ENCODE assay signal across 11 cellular contexts in genomic region chrX:119734897-119735339, GRCh38. TPM values are rescaled to one million over a fixed set of nuclear protein-coding genes. Genes with fewer than 3 reads are reported as not detected.
DNase-seq lines count a peak whose midpoint lies in the region; ATAC-seq, FAIRE-seq and TF ChIP-seq lines count a peak whose summit lies in the region.
"Had no signal": no experiment of that assay in that cellular context is flagged by ENCODE, and none has a peak within 500 bp of the region (broad histone marks: within the 10 kb centered on the region; RNA-seq: fewer than 3 reads in every experiment).

No MANE protein-coding gene starts in this region.

- no peaks in the 10 kb centered on the region for H3K4me1 ChIP-seq in endothelial cell of umbilical vein (ENCODE audit: control insufficient read depth, extremely low read depth, insufficient read depth, low read length)
- no peaks in the 10 kb centered on the region for H3K4me1 ChIP-seq in parathyroid adenoma
- H3K4me1 ChIP-seq: foreskin keratinocyte had no signal

- no peaks in the 10 kb centered on the region for H3K9me1 ChIP-seq in endothelial cell of umbilical vein (replicated peaks; ENCODE audit: control insufficient read depth, extremely low read depth, insufficient read depth, low read length)

- intact Hi-C loops in endothelial cell of umbilical vein (cut with micrococcal nuclease) = loop anchor here (5.0 kb wide), 1 partner anchor 43 kb away; the partner anchor contains the start of gene SEPTIN6

- H3K9me3 ChIP-seq in endothelial cell of umbilical vein (replicated peaks; ENCODE audit: control insufficient read depth, insufficient read depth, low read length) (no peaks in the 10 kb centered on the region), parathyroid adenoma (ENCODE audit: control insufficient read depth, low read length) (no peaks in the 10 kb centered on the region)

- no peak for ATAC-seq in GM18870 (IDR thresholded peaks at IDR 0.05; ENCODE audit: unreplicated experiment)
- no peak for ATAC-seq in activated CD8-positive, alpha-beta T cell treated with anti-CD3 and anti-CD28 coated beads, Interleukin-2, amount 10 ng/mL, durations not matched to agents 7 days and 5 days
- ATAC-seq: foreskin keratinocyte had no signal

- no peak overlapping the region for H3K27ac ChIP-seq in endothelial cell of umbilical vein (ENCODE audit: insufficient read depth, low read depth, low read length)
- no peak overlapping the region for H3K27ac ChIP-seq in parathyroid adenoma
- H3K27ac ChIP-seq: foreskin keratinocyte had no signal

- no peaks in the 10 kb centered on the region for H3K79me2 ChIP-seq in endothelial cell of umbilical vein (ENCODE audit: control insufficient read depth, insufficient read depth, low read length)
- no peaks in the 10 kb centered on the region for H3K79me2 ChIP-seq in parathyroid adenoma

- H3K9ac ChIP-seq in endothelial cell of umbilical vein (replicated peaks; ENCODE audit: extremely low read depth, insufficient read depth, low read length) (no peak overlapping the region), parathyroid adenoma (no peak overlapping the region)

- H3K4me2 ChIP-seq in endothelial cell of umbilical vein (ENCODE audit: insufficient read depth, low read length) (no peak overlapping the region), parathyroid adenoma (ENCODE audit: low read length) (no peak overlapping the region)

- H2AFZ ChIP-seq in endothelial cell of umbilical vein (ENCODE audit: low read depth, low read length) (no peak overlapping the region), parathyroid adenoma (peak overlapping the region; percentile 7)

- no peaks in the 10 kb centered on the region for H3K9me3 Mint-ChIP-seq in activated CD8-positive, alpha-beta T cell treated with anti-CD3 and anti-CD28 coated beads, Interleukin-2, amount 10 ng/mL, durations not matched to agents 7 days and 5 days (ENCODE audit: insufficient read depth)

- POLR2A ChIA-PET in endothelial cell of umbilical vein (lab: Charles Lee) = no interaction called here
- POLR2A ChIA-PET in activated CD8-positive, alpha-beta T cell treated with anti-CD3 and anti-CD28 coated beads, Interleukin-2, amount 10 ng/mL, durations not matched to agents 7 days and 5 days (lab: Charles Lee) = no interaction called here

- no peaks in the 10 kb centered on the region for H3K36me3 ChIP-seq in endothelial cell of umbilical vein (ENCODE audit: control insufficient read depth in 2 of 2, extremely low read depth in 1 of 2, insufficient read depth in 2 of 2, low read length in 2 of 2)
- no peaks in the 10 kb centered on the region for H3K36me3 ChIP-seq in parathyroid adenoma (ENCODE audit: control insufficient read depth, insufficient read depth, low read length)

- no peak overlapping the region for H3K4me3 ChIP-seq in endothelial cell of umbilical vein (replicated peaks in 1 of 3; ENCODE audit: insufficient read depth in 1 of 3, low read depth in 1 of 3, low read length in 3 of 3)
- H3K4me3 ChIP-seq in parathyroid adenoma (ENCODE audit: low read depth, low read length) = no peak overlapping the region

- no peaks in the 10 kb centered on the region for H3K36me3 Mint-ChIP-seq in activated CD8-positive, alpha-beta T cell treated with anti-CD3 and anti-CD28 coated beads, Interleukin-2, amount 10 ng/mL, durations not matched to agents 7 days and 5 days (ENCODE audit: low read depth)

- H4K20me1 ChIP-seq in endothelial cell of umbilical vein (replicated peaks; ENCODE audit: control insufficient read depth, extremely low read depth, insufficient read depth, low read length) = no peaks in the 10 kb centered on the region

- CTCF ChIA-PET in endothelial cell of umbilical vein (lab: Charles Lee) = interaction anchor here (1.0 to 10.5 kb wide), 2 partner anchors 126 to 252 kb away, joined by 4 to 106 read pairs; no protein-coding TSS in a partner anchor
- CTCF ChIA-PET in activated CD8-positive, alpha-beta T cell treated with anti-CD3 and anti-CD28 coated beads, Interleukin-2, amount 10 ng/mL, durations not matched to agents 7 days and 5 days (lab: Charles Lee) = interaction anchor here (1.2 kb wide), 1 partner anchor 219 kb away, joined by 4 read pairs; no protein-coding TSS in a partner anchor

- DNase-seq in DMS153 treated with DMSO at 0.1 percent for 48 hours (lab: John Stamatoyannopoulos, UW; ENCODE audit: unreplicated experiment) (peak; percentile 37), NCI-H2107 treated with DMSO at 0.1 percent for 48 hours (lab: John Stamatoyannopoulos, UW; ENCODE audit: unreplicated experiment) (peak; percentile 38), endothelial cell of umbilical vein (ENCODE audit: low read depth, low spot score) (peak; percentile 13), HuH-7 (ENCODE audit: low spot score) (no peak)
- no peak for DNase-seq in activated CD4-positive, alpha-beta T cell treated with anti-CD3 and anti-CD28 coated beads for 48 hours
- no peak for DNase-seq in activated CD8-positive, alpha-beta T cell treated with anti-CD3 and anti-CD28 coated beads, Interleukin-2, amount 10 ng/mL, durations not matched to agents 7 days and 5 days
- DNase-seq: foreskin keratinocyte, NCI-H526 had no signal

- no TSS peak for BruUV-seq in endothelial cell of umbilical vein (replicated peaks; lab: Mats Ljungman, UMichigan)

- TF ChIP-seq CTCF in endothelial cell of umbilical vein (IDR thresholded peaks at IDR 0.05; ENCODE audit: extremely low read depth in 1 of 2, insufficient read depth in 1 of 2, low read depth in 1 of 2, low read length in 2 of 2) (no peak), parathyroid adenoma (IDR thresholded peaks at IDR 0.05) (no peak)

- H3K27me3 ChIP-seq in endothelial cell of umbilical vein (ENCODE audit: control insufficient read depth in 2 of 2, insufficient read depth in 2 of 2, low read length in 2 of 2) (no peaks in the 10 kb centered on the region), parathyroid adenoma (ENCODE audit: control insufficient read depth, insufficient read depth, low read length) (no peaks in the 10 kb centered on the region)
- H3K27me3 ChIP-seq: foreskin keratinocyte had no signal

- dilution Hi-C loops in endothelial cell of umbilical vein (cut with MboI; ENCODE audit: extremely low pct_ligation_motif_present, low sequenced_read_pairs) = no loop called here

- no peak overlapping the region for H3K4me3 Mint-ChIP-seq in activated CD8-positive, alpha-beta T cell treated with anti-CD3 and anti-CD28 coated beads, Interleukin-2, amount 10 ng/mL, durations not matched to agents 7 days and 5 days
- H3K4me3 Mint-ChIP-seq: nephron progenitor cell had no signal

- H3K27ac Mint-ChIP-seq in activated CD8-positive, alpha-beta T cell treated with anti-CD3 and anti-CD28 coated beads, Interleukin-2, amount 10 ng/mL, durations not matched to agents 7 days and 5 days = no peak overlapping the region
- H3K27ac Mint-ChIP-seq: nephron progenitor cell had no signal

- no peak for TF ChIP-seq POLR2A in endothelial cell of umbilical vein (IDR thresholded peaks at IDR 0.05; ENCODE audit: low read depth, low read length)

- no peak for FAIRE-seq in endothelial cell of umbilical vein (lab: Jason Lieb, UNC)

- H3K4me1 Mint-ChIP-seq in activated CD8-positive, alpha-beta T cell treated with anti-CD3 and anti-CD28 coated beads, Interleukin-2, amount 10 ng/mL, durations not matched to agents 7 days and 5 days (ENCODE audit: low read depth) = peaks cover 2% of the 10 kb centered on the region

- no peaks in the 10 kb centered on the region for H3K27me3 Mint-ChIP-seq in activated CD8-positive, alpha-beta T cell treated with anti-CD3 and anti-CD28 coated beads, Interleukin-2, amount 10 ng/mL, durations not matched to agents 7 days and 5 days (ENCODE audit: low read depth)

TF ChIP-seq in endothelial cell of umbilical vein, 7 proteins besides CTCF, POLR2A, EP300 and RAD21 (continues in another document):
- TF ChIP-seq, protein P1, sequence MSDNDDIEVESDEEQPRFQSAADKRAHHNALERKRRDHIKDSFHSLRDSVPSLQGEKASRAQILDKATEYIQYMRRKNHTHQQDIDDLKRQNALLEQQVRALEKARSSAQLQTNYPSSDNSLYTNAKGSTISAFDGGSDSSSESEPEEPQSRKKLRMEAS (IDR thresholded peaks at IDR 0.05; ENCODE audit: insufficient read depth, insufficient read length) = no peak

RNA-seq across cellular contexts. Expression of gene SOWAHD, which starts 23.5 kb away (rescaled TPM):
- total RNA-seq in endothelial cell of umbilical vein = not detected in 2 replicates
- not detected in 2 replicates for polyA plus RNA-seq in endothelial cell of umbilical vein
- not detected in 2 replicates for polyA plus RNA-seq in endothelial cell of umbilical vein (2011; cell fraction: cytosol; rRNA removed)
- polyA plus RNA-seq in endothelial cell of umbilical vein (2011; cell fraction: nucleus; rRNA removed) = not detected in 2 replicates
- polyA plus RNA-seq in endothelial cell of umbilical vein (2012) = not detected in 2 replicates
- polyA minus RNA-seq in endothelial cell of umbilical vein = not detected in 2 replicates
- polyA minus RNA-seq in endothelial cell of umbilical vein (2011; cell fraction: cytosol; rRNA and poly(A)+ RNA removed) = not detected
- not detected in 2 replicates for polyA minus RNA-seq in endothelial cell of umbilical vein (2011; cell fraction: nucleus; rRNA and poly(A)+ RNA removed)
- 1 to 10 TPM in 1 of 2 experiments, under 1 TPM in 1; 0.92 to 1.4 TPM for total RNA-seq in activated CD8-positive, alpha-beta T cell treated with anti-CD3 and anti-CD28 coated beads, Interleukin-2, amount 10 ng/mL, durations not matched to agents 7 days and 5 days

RNA-seq across cellular contexts. Expression of gene SEPTIN6, which starts 42.0 kb away (rescaled TPM):
- 22.2 and 31.8 TPM in 2 replicates for total RNA-seq in endothelial cell of umbilical vein
- 15.8 and 23.1 TPM in 2 replicates for polyA plus RNA-seq in endothelial cell of umbilical vein
- 23.1 and 24.3 TPM in 2 replicates for polyA plus RNA-seq in endothelial cell of umbilical vein (2011; cell fraction: cytosol; rRNA removed)
- 13.8 and 18.5 TPM in 2 replicates for polyA plus RNA-seq in endothelial cell of umbilical vein (2011; cell fraction: nucleus; rRNA removed)
- 21.5 and 23.4 TPM in 2 replicates for polyA plus RNA-seq in endothelial cell of umbilical vein (2012)
- polyA minus RNA-seq in endothelial cell of umbilical vein = 44.5 and 51.3 TPM in 2 replicates
- polyA minus RNA-seq in endothelial cell of umbilical vein (2011; cell fraction: cytosol; rRNA and poly(A)+ RNA removed) = 22.1 TPM
- polyA minus RNA-seq in endothelial cell of umbilical vein (2011; cell fraction: nucleus; rRNA and poly(A)+ RNA removed) = 9.2 and 11.5 TPM in 2 replicates
- 100 to 1,000 TPM; 303 to 312 TPM for total RNA-seq in activated CD8-positive, alpha-beta T cell treated with anti-CD3 and anti-CD28 coated beads, Interleukin-2, amount 10 ng/mL, durations not matched to agents 7 days and 5 days

RNA-seq across cellular contexts. Expression of gene RPL39, which starts 56.5 kb away (rescaled TPM):
- 1,516 and 1,582 TPM in 2 replicates for total RNA-seq in endothelial cell of umbilical vein
- polyA plus RNA-seq in endothelial cell of umbilical vein = 1,285 and 1,305 TPM in 2 replicates
- 3,416 and 3,533 TPM in 2 replicates for polyA plus RNA-seq in endothelial cell of umbilical vein (2011; cell fraction: cytosol; rRNA removed)
- polyA plus RNA-seq in endothelial cell of umbilical vein (2011; cell fraction: nucleus; rRNA removed) = 642 and 902 TPM in 2 replicates
- 4,393 and 5,665 TPM in 2 replicates for polyA plus RNA-seq in endothelial cell of umbilical vein (2012)
- 147 and 161 TPM in 2 replicates for polyA minus RNA-seq in endothelial cell of umbilical vein
- 394 TPM for polyA minus RNA-seq in endothelial cell of umbilical vein (2011; cell fraction: cytosol; rRNA and poly(A)+ RNA removed)
- 46.8 and 58.7 TPM in 2 replicates for polyA minus RNA-seq in endothelial cell of umbilical vein (2011; cell fraction: nucleus; rRNA and poly(A)+ RNA removed)
- total RNA-seq in activated CD8-positive, alpha-beta T cell treated with anti-CD3 and anti-CD28 coated beads, Interleukin-2, amount 10 ng/mL, durations not matched to agents 7 days and 5 days = 1,000 to 10,000 TPM; 1,775 to 1,899 TPM

Comparison
In these comparisons a context has a peak if more than half of its experiments do, and no peak if none do; other contexts are left out.
1. DNase-seq: peak in DMS153 treated with DMSO at 0.1 percent for 48 hours (single experiment), NCI-H2107 treated with DMSO at 0.1 percent for 48 hours (single experiment) and endothelial cell of umbilical vein (single experiment); none in activated CD4-positive, alpha-beta T cell treated with anti-CD3 and anti-CD28 coated beads for 48 hours (single experiment), HuH-7 (single experiment) and activated CD8-positive, alpha-beta T cell treated with anti-CD3 and anti-CD28 coated beads, Interleukin-2, amount 10 ng/mL, durations not matched to agents 7 days and 5 days (single experiment).